ENCODE assay signal across 18 cellular contexts in the genomic region with DNA sequence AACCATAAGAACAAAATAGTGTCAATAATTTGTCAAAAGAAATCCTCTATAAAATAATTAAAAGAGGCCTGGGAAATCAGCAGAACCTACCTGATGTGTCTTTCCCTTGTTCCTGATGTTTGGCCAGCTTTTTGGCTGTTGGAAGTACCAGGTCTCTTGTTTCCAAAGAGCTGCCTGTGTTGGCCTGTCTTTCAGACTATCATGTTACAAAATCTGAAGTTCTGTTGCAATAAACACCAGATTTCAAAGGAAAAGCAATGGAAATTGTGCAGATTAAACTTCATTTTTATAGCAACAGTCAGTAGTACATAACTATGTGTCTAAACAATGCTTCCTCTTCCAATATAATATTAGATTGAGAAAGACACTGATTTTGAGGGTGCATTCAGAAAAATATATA.
"Had no signal": no experiment of that assay in that cellular context is flagged by ENCODE, and none has a peak within 500 bp of the region (broad histone marks: within the 10 kb centered on the region; RNA-seq: fewer than 3 reads in every experiment).

No MANE protein-coding gene starts in this region.

- H3K9me3 Mint-ChIP-seq: WTC11 had no signal

- DNase-seq: activated CD4-positive, alpha-beta memory T cell treated with anti-CD3 and anti-CD28 coated beads, Interleukin-2, amount 10 ng/mL, durations not matched to agents 7 days and 5 days; activated CD4-positive, alpha-beta T cell treated with anti-CD3 and anti-CD28 coated beads for 36 hours; activated CD8-positive, alpha-beta memory T cell treated with anti-CD3 and anti-CD28 coated beads, Interleukin-2, amount 10 ng/mL, durations not matched to agents 7 days and 5 days; amygdala; brain microvascular endothelial cell; central memory CD4-positive, alpha-beta T cell; cortex of kidney; hypothalamus; lower lobe of right lung; stimulated activated CD4-positive, alpha-beta T cell treated with anti-CD3 and anti-CD28 coated beads, Interleukin-12 subunit alpha, Interleukin-12 subunit beta, amount 100 ng/mL, for 4 hours; stimulated activated CD4-positive, alpha-beta T cell treated with anti-CD3 and anti-CD28 coated beads, Interleukin-2, amount 100 ng/mL, for 24 hours; stimulated activated naive CD4-positive, alpha-beta T cell treated with Interleukin-2 at 50 U/mL for 16 hours; substantia nigra; tibial artery had no signal

- ATAC-seq: activated CD4-positive, alpha-beta T cell treated with anti-CD3 and anti-CD28 coated beads for 36 hours; activated CD8-positive, alpha-beta memory T cell treated with anti-CD3 and anti-CD28 coated beads, Interleukin-2, amount 10 ng/mL, durations not matched to agents 7 days and 5 days; esophagus mucosa; lower lobe of right lung; natural killer cell treated with Interleukin-12 subunit alpha and Interleukin-12 subunit beta and Interleukin-15 and Interleukin-18, amount 100 ng/mL, for 72 hours; WTC11 had no signal

- H3K4me1 Mint-ChIP-seq: activated CD4-positive, alpha-beta memory T cell treated with anti-CD3 and anti-CD28 coated beads, Interleukin-2, amount 10 ng/mL, durations not matched to agents 7 days and 5 days; activated CD4-positive, alpha-beta T cell treated with anti-CD3 and anti-CD28 coated beads for 36 hours; activated CD8-positive, alpha-beta memory T cell treated with anti-CD3 and anti-CD28 coated beads, Interleukin-2, amount 10 ng/mL, durations not matched to agents 7 days and 5 days had no signal

- H3K27me3 Mint-ChIP-seq: activated CD4-positive, alpha-beta memory T cell treated with anti-CD3 and anti-CD28 coated beads, Interleukin-2, amount 10 ng/mL, durations not matched to agents 7 days and 5 days; activated CD4-positive, alpha-beta T cell treated with anti-CD3 and anti-CD28 coated beads for 36 hours; activated CD8-positive, alpha-beta memory T cell treated with anti-CD3 and anti-CD28 coated beads, Interleukin-2, amount 10 ng/mL, durations not matched to agents 7 days and 5 days; activated naive CD8-positive, alpha-beta T cell; natural killer cell treated with Interleukin-12 subunit alpha and Interleukin-12 subunit beta and Interleukin-15 and Interleukin-18, amount 100 ng/mL, for 72 hours had no signal

- H3K4me3 Mint-ChIP-seq: activated CD4-positive, alpha-beta memory T cell treated with anti-CD3 and anti-CD28 coated beads, Interleukin-2, amount 10 ng/mL, durations not matched to agents 7 days and 5 days; activated CD4-positive, alpha-beta T cell treated with anti-CD3 and anti-CD28 coated beads for 36 hours; activated CD8-positive, alpha-beta memory T cell treated with anti-CD3 and anti-CD28 coated beads, Interleukin-2, amount 10 ng/mL, durations not matched to agents 7 days and 5 days; activated naive CD8-positive, alpha-beta T cell; natural killer cell treated with Interleukin-12 subunit alpha and Interleukin-12 subunit beta and Interleukin-15 and Interleukin-18, amount 100 ng/mL, for 72 hours; WTC11 had no signal

- H3K27ac Mint-ChIP-seq: activated CD4-positive, alpha-beta memory T cell treated with anti-CD3 and anti-CD28 coated beads, Interleukin-2, amount 10 ng/mL, durations not matched to agents 7 days and 5 days; activated CD4-positive, alpha-beta T cell treated with anti-CD3 and anti-CD28 coated beads for 36 hours; activated CD8-positive, alpha-beta memory T cell treated with anti-CD3 and anti-CD28 coated beads, Interleukin-2, amount 10 ng/mL, durations not matched to agents 7 days and 5 days; activated naive CD8-positive, alpha-beta T cell; natural killer cell treated with Interleukin-12 subunit alpha and Interleukin-12 subunit beta and Interleukin-15 and Interleukin-18, amount 100 ng/mL, for 72 hours; WTC11 had no signal

- H3K4me3 ChIP-seq: lower lobe of right lung, tibial artery had no signal

- H3K36me3 Mint-ChIP-seq: activated CD8-positive, alpha-beta memory T cell treated with anti-CD3 and anti-CD28 coated beads, Interleukin-2, amount 10 ng/mL, durations not matched to agents 7 days and 5 days; activated naive CD8-positive, alpha-beta T cell; natural killer cell treated with Interleukin-12 subunit alpha and Interleukin-12 subunit beta and Interleukin-15 and Interleukin-18, amount 100 ng/mL, for 72 hours; WTC11 had no signal
